1 cellular context compared by ENCODE assay signal in the genomic region with DNA sequence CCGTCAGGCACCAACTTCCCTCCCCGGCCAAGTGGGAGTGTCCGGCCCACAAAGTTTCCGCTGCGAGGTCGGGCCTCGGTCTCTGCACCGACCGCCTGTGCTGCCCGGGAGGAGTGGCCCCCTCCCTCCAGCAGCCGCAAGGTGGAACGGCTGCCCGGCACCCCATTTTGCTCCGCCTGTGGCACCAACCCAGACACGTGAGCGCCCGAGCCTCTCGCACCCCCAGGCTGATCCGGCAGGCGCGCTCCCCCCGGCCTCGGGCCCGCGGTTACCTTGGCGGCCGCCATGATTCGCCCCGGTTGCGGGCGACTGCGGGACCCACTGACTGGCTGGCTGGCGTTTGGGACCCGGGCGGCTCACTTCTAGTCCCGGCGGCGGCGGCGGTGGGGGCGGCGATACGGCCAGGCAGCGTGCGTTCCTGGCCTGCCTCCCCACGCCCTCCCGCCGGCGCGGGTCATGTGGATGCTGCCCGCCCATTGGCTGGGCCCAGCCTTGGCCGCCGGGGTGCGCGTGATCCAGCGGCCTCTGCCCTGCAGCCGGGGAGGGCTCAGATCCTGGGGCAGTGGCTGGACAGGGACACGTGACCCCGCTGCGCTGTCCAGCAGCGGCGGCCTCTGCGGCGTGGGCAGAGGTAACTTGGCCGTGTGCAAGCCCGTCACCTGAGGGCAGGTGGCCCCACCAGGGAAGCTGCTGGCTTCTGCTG.
TF ChIP-seq lines count a peak whose summit lies in the region.

A gene with protein sequence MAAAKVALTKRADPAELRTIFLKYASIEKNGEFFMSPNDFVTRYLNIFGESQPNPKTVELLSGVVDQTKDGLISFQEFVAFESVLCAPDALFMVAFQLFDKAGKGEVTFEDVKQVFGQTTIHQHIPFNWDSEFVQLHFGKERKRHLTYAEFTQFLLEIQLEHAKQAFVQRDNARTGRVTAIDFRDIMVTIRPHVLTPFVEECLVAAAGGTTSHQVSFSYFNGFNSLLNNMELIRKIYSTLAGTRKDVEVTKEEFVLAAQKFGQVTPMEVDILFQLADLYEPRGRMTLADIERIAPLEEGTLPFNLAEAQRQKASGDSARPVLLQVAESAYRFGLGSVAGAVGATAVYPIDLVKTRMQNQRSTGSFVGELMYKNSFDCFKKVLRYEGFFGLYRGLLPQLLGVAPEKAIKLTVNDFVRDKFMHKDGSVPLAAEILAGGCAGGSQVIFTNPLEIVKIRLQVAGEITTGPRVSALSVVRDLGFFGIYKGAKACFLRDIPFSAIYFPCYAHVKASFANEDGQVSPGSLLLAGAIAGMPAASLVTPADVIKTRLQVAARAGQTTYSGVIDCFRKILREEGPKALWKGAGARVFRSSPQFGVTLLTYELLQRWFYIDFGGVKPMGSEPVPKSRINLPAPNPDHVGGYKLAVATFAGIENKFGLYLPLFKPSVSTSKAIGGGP (minus strand): TSS at position 429 of the 703 bp plus-strand sequence. CDS start 142 bp downstream, at position 287.

TF ChIP-seq in HepG2, 621 proteins besides CTCF, POLR2A, EP300 and RAD21 (continued from another document and continues in another):
- TF ChIP-seq, protein P1, sequence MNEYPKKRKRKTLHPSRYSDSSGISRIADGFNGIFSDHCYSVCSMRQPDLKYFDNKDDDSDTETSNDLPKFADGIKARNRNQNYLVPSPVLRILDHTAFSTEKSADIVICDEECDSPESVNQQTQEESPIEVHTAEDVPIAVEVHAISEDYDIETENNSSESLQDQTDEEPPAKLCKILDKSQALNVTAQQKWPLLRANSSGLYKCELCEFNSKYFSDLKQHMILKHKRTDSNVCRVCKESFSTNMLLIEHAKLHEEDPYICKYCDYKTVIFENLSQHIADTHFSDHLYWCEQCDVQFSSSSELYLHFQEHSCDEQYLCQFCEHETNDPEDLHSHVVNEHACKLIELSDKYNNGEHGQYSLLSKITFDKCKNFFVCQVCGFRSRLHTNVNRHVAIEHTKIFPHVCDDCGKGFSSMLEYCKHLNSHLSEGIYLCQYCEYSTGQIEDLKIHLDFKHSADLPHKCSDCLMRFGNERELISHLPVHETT (CRISPR knock-in tag; conservative IDR thresholded peaks at IDR 0.05) = peak; percentile 88
- TF ChIP-seq PAWR (CRISPR knock-in tag; IDR thresholded peaks at IDR 0.05; ENCODE audit: borderline replicate concordance) = peak; percentile 93; the same call in 1 of the 2 replicates
- TF ChIP-seq, protein P2, sequence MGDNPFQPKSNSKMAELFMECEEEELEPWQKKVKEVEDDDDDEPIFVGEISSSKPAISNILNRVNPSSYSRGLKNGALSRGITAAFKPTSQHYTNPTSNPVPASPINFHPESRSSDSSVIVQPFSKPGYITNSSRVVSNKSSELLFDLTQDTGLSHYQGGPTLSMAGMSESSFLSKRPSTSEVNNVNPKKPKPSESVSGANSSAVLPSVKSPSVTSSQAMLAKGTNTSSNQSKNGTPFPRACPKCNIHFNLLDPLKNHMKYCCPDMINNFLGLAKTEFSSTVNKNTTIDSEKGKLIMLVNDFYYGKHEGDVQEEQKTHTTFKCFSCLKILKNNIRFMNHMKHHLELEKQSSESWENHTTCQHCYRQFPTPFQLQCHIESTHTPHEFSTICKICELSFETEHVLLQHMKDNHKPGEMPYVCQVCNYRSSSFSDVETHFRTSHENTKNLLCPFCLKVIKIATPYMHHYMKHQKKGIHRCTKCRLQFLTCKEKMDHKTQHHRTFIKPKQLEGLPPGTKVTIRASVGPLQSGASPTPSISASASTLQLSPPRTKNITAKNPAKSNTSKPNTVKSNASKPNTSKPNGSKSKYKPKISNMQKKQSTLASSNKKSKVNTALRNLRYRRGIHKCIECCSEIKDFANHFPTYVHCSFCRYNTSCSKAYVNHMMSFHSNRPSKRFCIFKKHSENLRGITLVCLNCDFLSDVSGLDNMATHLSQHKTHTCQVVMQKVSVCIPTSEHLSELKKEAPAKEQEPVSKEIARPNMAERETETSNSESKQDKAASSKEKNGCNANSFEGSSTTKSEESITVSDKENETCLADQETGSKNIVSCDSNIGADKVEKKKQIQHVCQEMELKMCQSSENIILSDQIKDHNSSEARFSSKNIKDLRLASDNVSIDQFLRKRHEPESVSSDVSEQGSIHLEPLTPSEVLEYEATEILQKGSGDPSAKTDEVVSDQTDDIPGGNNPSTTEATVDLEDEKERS (CRISPR knock-in tag; IDR thresholded peaks at IDR 0.05) = peak; percentile 68; the same call in 1 of the 2 replicates
- TF ChIP-seq ZNF652 (CRISPR knock-in tag; IDR thresholded peaks at IDR 0.05; ENCODE audit: borderline replicate concordance, low read depth) = no peak; the same call in 1 of the 2 replicates
- peak; percentile 86; the same call in 1 of the 2 replicates for TF ChIP-seq KLF13 (CRISPR knock-in tag; IDR thresholded peaks at IDR 0.05)
- peak; percentile 92 for TF ChIP-seq ZNF33B (CRISPR knock-in tag; IDR thresholded peaks at IDR 0.05)
- TF ChIP-seq ZNF775 (CRISPR knock-in tag; IDR thresholded peaks at IDR 0.05; ENCODE audit: borderline replicate concordance) = peak; percentile 78; the same call in 1 of the 2 replicates
- peak; percentile 95 for TF ChIP-seq ZNF614 (CRISPR knock-in tag; IDR thresholded peaks at IDR 0.05; ENCODE audit: borderline replicate concordance)
- no peak; the same call in 1 of the 2 replicates for TF ChIP-seq SIN3A (IDR thresholded peaks at IDR 0.05; ENCODE audit: borderline replicate concordance, low read depth, low read length)
- TF ChIP-seq GPN1 (CRISPR knock-in tag; IDR thresholded peaks at IDR 0.05; ENCODE audit: borderline replicate concordance) = 0 out of 2 replicates have a peak, but pooled peaks have one; percentile 82
- TF ChIP-seq ZFP36L1 (CRISPR knock-in tag; IDR thresholded peaks at IDR 0.05) = peak; percentile 90; the same call in 1 of the 2 replicates
- peak; percentile 95 for TF ChIP-seq DMAP1 (CRISPR knock-in tag; IDR thresholded peaks at IDR 0.05)
- TF ChIP-seq ARID2 (CRISPR knock-in tag; IDR thresholded peaks at IDR 0.05; ENCODE audit: borderline replicate concordance) = peak; percentile 97
- TF ChIP-seq, protein P3, sequence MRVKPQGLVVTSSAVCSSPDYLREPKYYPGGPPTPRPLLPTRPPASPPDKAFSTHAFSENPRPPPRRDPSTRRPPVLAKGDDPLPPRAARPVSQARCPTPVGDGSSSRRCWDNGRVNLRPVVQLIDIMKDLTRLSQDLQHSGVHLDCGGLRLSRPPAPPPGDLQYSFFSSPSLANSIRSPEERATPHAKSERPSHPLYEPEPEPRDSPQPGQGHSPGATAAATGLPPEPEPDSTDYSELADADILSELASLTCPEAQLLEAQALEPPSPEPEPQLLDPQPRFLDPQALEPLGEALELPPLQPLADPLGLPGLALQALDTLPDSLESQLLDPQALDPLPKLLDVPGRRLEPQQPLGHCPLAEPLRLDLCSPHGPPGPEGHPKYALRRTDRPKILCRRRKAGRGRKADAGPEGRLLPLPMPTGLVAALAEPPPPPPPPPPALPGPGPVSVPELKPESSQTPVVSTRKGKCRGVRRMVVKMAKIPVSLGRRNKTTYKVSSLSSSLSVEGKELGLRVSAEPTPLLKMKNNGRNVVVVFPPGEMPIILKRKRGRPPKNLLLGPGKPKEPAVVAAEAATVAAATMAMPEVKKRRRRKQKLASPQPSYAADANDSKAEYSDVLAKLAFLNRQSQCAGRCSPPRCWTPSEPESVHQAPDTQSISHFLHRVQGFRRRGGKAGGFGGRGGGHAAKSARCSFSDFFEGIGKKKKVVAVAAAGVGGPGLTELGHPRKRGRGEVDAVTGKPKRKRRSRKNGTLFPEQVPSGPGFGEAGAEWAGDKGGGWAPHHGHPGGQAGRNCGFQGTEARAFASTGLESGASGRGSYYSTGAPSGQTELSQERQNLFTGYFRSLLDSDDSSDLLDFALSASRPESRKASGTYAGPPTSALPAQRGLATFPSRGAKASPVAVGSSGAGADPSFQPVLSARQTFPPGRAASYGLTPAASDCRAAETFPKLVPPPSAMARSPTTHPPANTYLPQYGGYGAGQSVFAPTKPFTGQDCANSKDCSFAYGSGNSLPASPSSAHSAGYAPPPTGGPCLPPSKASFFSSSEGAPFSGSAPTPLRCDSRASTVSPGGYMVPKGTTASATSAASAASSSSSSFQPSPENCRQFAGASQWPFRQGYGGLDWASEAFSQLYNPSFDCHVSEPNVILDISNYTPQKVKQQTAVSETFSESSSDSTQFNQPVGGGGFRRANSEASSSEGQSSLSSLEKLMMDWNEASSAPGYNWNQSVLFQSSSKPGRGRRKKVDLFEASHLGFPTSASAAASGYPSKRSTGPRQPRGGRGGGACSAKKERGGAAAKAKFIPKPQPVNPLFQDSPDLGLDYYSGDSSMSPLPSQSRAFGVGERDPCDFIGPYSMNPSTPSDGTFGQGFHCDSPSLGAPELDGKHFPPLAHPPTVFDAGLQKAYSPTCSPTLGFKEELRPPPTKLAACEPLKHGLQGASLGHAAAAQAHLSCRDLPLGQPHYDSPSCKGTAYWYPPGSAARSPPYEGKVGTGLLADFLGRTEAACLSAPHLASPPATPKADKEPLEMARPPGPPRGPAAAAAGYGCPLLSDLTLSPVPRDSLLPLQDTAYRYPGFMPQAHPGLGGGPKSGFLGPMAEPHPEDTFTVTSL (CRISPR knock-in tag; IDR thresholded peaks at IDR 0.05; ENCODE audit: borderline replicate concordance) = peak; percentile 74
- TF ChIP-seq ZNF383 (CRISPR knock-in tag; IDR thresholded peaks at IDR 0.05; ENCODE audit: borderline replicate concordance) = peak; percentile 91; the same call in 1 of the 2 replicates
- peak; percentile 71; the same call in 1 of the 2 replicates for TF ChIP-seq RXRA (CRISPR knock-in tag; IDR thresholded peaks at IDR 0.05)
- peak; percentile 50; the same call in 1 of the 2 replicates for TF ChIP-seq ZNF850 (CRISPR knock-in tag; conservative IDR thresholded peaks at IDR 0.05)
- TF ChIP-seq NCOA5 (CRISPR knock-in tag; IDR thresholded peaks at IDR 0.05) = no peak
- TF ChIP-seq NFYB (CRISPR knock-in tag; IDR thresholded peaks at IDR 0.05) = peak; percentile 82
- TF ChIP-seq, protein P4, sequence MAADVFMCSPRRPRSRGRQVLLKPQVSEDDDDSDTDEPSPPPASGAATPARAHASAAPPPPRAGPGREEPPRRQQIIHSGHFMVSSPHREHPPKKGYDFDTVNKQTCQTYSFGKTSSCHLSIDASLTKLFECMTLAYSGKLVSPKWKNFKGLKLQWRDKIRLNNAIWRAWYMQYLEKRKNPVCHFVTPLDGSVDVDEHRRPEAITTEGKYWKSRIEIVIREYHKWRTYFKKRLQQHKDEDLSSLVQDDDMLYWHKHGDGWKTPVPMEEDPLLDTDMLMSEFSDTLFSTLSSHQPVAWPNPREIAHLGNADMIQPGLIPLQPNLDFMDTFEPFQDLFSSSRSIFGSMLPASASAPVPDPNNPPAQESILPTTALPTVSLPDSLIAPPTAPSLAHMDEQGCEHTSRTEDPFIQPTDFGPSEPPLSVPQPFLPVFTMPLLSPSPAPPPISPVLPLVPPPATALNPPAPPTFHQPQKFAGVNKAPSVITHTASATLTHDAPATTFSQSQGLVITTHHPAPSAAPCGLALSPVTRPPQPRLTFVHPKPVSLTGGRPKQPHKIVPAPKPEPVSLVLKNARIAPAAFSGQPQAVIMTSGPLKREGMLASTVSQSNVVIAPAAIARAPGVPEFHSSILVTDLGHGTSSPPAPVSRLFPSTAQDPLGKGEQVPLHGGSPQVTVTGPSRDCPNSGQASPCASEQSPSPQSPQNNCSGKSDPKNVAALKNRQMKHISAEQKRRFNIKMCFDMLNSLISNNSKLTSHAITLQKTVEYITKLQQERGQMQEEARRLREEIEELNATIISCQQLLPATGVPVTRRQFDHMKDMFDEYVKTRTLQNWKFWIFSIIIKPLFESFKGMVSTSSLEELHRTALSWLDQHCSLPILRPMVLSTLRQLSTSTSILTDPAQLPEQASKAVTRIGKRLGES (CRISPR knock-in tag; IDR thresholded peaks at IDR 0.05; ENCODE audit: borderline replicate concordance) = peak; percentile 98
- TF ChIP-seq, protein P5, sequence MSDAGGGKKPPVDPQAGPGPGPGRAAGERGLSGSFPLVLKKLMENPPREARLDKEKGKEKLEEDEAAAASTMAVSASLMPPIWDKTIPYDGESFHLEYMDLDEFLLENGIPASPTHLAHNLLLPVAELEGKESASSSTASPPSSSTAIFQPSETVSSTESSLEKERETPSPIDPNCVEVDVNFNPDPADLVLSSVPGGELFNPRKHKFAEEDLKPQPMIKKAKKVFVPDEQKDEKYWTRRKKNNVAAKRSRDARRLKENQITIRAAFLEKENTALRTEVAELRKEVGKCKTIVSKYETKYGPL (CRISPR knock-in tag; IDR thresholded peaks at IDR 0.05) = no peak; the same call in 1 of the 2 replicates
- TF ChIP-seq ZKSCAN8 (CRISPR knock-in tag; IDR thresholded peaks at IDR 0.05; ENCODE audit: borderline replicate concordance) = peak; percentile 62; the same call in 1 of the 2 replicates
- TF ChIP-seq YEATS2 (CRISPR knock-in tag; IDR thresholded peaks at IDR 0.05; ENCODE audit: borderline replicate concordance) = peak; percentile 75; the same call in 1 of the 2 replicates
- peak; percentile 66 for TF ChIP-seq ZSCAN22 (CRISPR knock-in tag; IDR thresholded peaks at IDR 0.05)
- TF ChIP-seq ZNF30 (CRISPR knock-in tag; IDR thresholded peaks at IDR 0.05) = peak; percentile 79
- no peak for TF ChIP-seq POLR2AphosphoS2 (IDR thresholded peaks at IDR 0.05; ENCODE audit: low read depth, low read length)
- TF ChIP-seq, protein P6, sequence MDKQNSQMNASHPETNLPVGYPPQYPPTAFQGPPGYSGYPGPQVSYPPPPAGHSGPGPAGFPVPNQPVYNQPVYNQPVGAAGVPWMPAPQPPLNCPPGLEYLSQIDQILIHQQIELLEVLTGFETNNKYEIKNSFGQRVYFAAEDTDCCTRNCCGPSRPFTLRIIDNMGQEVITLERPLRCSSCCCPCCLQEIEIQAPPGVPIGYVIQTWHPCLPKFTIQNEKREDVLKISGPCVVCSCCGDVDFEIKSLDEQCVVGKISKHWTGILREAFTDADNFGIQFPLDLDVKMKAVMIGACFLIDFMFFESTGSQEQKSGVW (CRISPR knock-in tag; IDR thresholded peaks at IDR 0.05; ENCODE audit: borderline replicate concordance) = peak; percentile 93
- TF ChIP-seq RXRB (CRISPR knock-in tag; IDR thresholded peaks at IDR 0.05; ENCODE audit: borderline replicate concordance) = peak; percentile 92
- peak; percentile 95 for TF ChIP-seq ATF7-NPFF (CRISPR knock-in tag; IDR thresholded peaks at IDR 0.05; ENCODE audit: low read depth)
- 0 out of 2 replicates have a peak, but pooled peaks have one; percentile 43 for TF ChIP-seq ZFP41 (CRISPR knock-in tag; IDR thresholded peaks at IDR 0.05; ENCODE audit: borderline replicate concordance)
- TF ChIP-seq, protein P7, sequence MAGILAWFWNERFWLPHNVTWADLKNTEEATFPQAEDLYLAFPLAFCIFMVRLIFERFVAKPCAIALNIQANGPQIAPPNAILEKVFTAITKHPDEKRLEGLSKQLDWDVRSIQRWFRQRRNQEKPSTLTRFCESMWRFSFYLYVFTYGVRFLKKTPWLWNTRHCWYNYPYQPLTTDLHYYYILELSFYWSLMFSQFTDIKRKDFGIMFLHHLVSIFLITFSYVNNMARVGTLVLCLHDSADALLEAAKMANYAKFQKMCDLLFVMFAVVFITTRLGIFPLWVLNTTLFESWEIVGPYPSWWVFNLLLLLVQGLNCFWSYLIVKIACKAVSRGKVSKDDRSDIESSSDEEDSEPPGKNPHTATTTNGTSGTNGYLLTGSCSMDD (CRISPR knock-in tag; IDR thresholded peaks at IDR 0.05) = peak; percentile 37; the same call in 1 of the 2 replicates
- 0 out of 2 replicates have a peak, but pooled peaks have one; percentile 21 for TF ChIP-seq NFE2L1 (CRISPR knock-in tag; IDR thresholded peaks at IDR 0.05; ENCODE audit: borderline replicate concordance)
- peak; percentile 95; the same call in 1 of the 2 replicates for TF ChIP-seq ZNF776 (CRISPR knock-in tag; IDR thresholded peaks at IDR 0.05)
- no peak; the same call in 1 of the 2 replicates for TF ChIP-seq ZNF552 (CRISPR knock-in tag; IDR thresholded peaks at IDR 0.05; ENCODE audit: borderline replicate concordance)
- TF ChIP-seq MED8 (CRISPR knock-in tag; IDR thresholded peaks at IDR 0.05; ENCODE audit: insufficient replicate concordance) = peak; percentile 73
